8 cellular contexts compared by ENCODE assay signal in genomic region chr2:27428213-27428977, GRCh38. TPM values are rescaled to one million over a fixed set of nuclear protein-coding genes. Genes with fewer than 3 reads are reported as not detected.
DNase-seq lines count a peak whose midpoint lies in the region; ATAC-seq, FAIRE-seq and TF ChIP-seq lines count a peak whose summit lies in the region.

NRBP1 (plus strand) TSS chr2:27428631; CDS start chr2:27433274, 4,643 bp downstream.

- H3K79me2 ChIP-seq in OCI-LY7 (ENCODE audit: insufficient read depth, low read depth, low read length) (peaks cover 35% of the 10 kb centered on the region), endothelial cell of umbilical vein (ENCODE audit: control insufficient read depth, insufficient read depth, low read length) (peaks cover 39% of the 10 kb centered on the region)

- intact Hi-C loops in OCI-LY7 (cut with micrococcal nuclease; ENCODE audit: unreplicated experiment) (loop anchor here (1.0 to 2.0 kb wide), 2 partner anchors 19 to 200 kb away; partner anchors contain the start of genes CCDC121, GPN1 and PPM1G), endothelial cell of umbilical vein (cut with micrococcal nuclease) (loop anchor here (1.0 to 5.0 kb wide), 6 partner anchors 19 to 200 kb away; partner anchors contain the start of genes GTF3C2, IFT172, PPM1G and ZNF512)

- FAIRE-seq in endothelial cell of umbilical vein (lab: Jason Lieb, UNC) = peak; percentile 94

- CTCF ChIA-PET in OCI-LY7 (lab: Charles Lee; ENCODE audit: unreplicated experiment) = interaction anchor here (0.8 kb wide), 1 partner anchor 58 kb away, joined by 3 read pairs; the partner anchor contains the start of genes EIF2B4 and SNX17
- CTCF ChIA-PET in endothelial cell of umbilical vein (lab: Charles Lee) = interaction anchor here (0.6 to 4.9 kb wide), 9 partner anchors 14 to 254 kb away, joined by 3 to 75 read pairs (median 3); partner anchors contain the start of genes PPM1G, SLC4A1AP, SUPT7L and ZNF513

- POLR2A ChIA-PET in OCI-LY7 (lab: Charles Lee) (interaction anchor here (0.6 to 2.8 kb wide), 10 partner anchors 11 to 235 kb away, joined by 3 to 24 read pairs (median 4); partner anchors contain the start of genes PPM1G, SLC30A3, SLC4A1AP and SUPT7L), endothelial cell of umbilical vein (lab: Charles Lee) (interaction anchor here (0.6 to 2.6 kb wide), 2 partner anchors 19 to 108 kb away, joined by 5 to 18 read pairs; partner anchors contain the start of gene PPM1G)

- H3K4me2 ChIP-seq in OCI-LY7 (ENCODE audit: low read length) = peak within 1 kb of the TSS; percentile 97
- peak within 1 kb of the TSS; percentile 98 for H3K4me2 ChIP-seq in endothelial cell of umbilical vein (ENCODE audit: insufficient read depth, low read length)

- TF ChIP-seq POLR2A in endothelial cell of umbilical vein (IDR thresholded peaks at IDR 0.05; ENCODE audit: low read depth, low read length) = peak; percentile 84

- peak within 1 kb of the TSS; percentile 97 for H3K9ac ChIP-seq in endothelial cell of umbilical vein (replicated peaks; ENCODE audit: extremely low read depth, insufficient read depth, low read length)

- TF ChIP-seq CTCF in OCI-LY7 (conservative IDR thresholded peaks at IDR 0.05; ENCODE audit: low read length) (peak; percentile 66), endothelial cell of umbilical vein (IDR thresholded peaks at IDR 0.05; ENCODE audit: extremely low read depth in 1 of 2, insufficient read depth in 1 of 2, low read depth in 1 of 2, low read length in 2 of 2) (no peak)

- no peaks in the 10 kb centered on the region for H3K27me3 ChIP-seq in endothelial cell of umbilical vein (ENCODE audit: control insufficient read depth in 2 of 2, insufficient read depth in 2 of 2, low read length in 2 of 2)

- no peaks in the 10 kb centered on the region for H3K9me3 ChIP-seq in OCI-LY7 (ENCODE audit: low read length)
- no peaks in the 10 kb centered on the region for H3K9me3 ChIP-seq in endothelial cell of umbilical vein (replicated peaks; ENCODE audit: control insufficient read depth, insufficient read depth, low read length)

- peak within 1 kb of the TSS; percentile 76 for H3K27ac ChIP-seq in OCI-LY7 (ENCODE audit: low read depth, low read length, poor library complexity, severe bottlenecking)
- peak within 1 kb of the TSS; percentile 86 for H3K27ac ChIP-seq in endothelial cell of umbilical vein (ENCODE audit: insufficient read depth, low read depth, low read length)

- H3K4me3 ChIP-seq in OCI-LY7 (ENCODE audit: low read depth, low read length, poor library complexity, severe bottlenecking) (peak within 1 kb of the TSS; percentile 86), endothelial cell of umbilical vein (replicated peaks in 1 of 3; ENCODE audit: insufficient read depth in 1 of 3, low read depth in 1 of 3, low read length in 3 of 3) (peak within 1 kb of the TSS; percentile 68 to 93 (median 86))

- BruUV-seq in OCI-LY7 (replicated peaks; lab: Mats Ljungman, UMichigan) (no TSS peak), endothelial cell of umbilical vein (replicated peaks; lab: Mats Ljungman, UMichigan) (no TSS peak)

- H2AFZ ChIP-seq in OCI-LY7 (ENCODE audit: low read length) (peak within 1 kb of the TSS; percentile 61), endothelial cell of umbilical vein (ENCODE audit: low read depth, low read length) (peak within 1 kb of the TSS; percentile 99)

- peak; percentile 88 for ATAC-seq in GM21515 (IDR thresholded peaks at IDR 0.05; ENCODE audit: unreplicated experiment)

- H3K9me1 ChIP-seq in endothelial cell of umbilical vein (replicated peaks; ENCODE audit: control insufficient read depth, extremely low read depth, insufficient read depth, low read length) = no peaks in the 10 kb centered on the region

- no peaks in the 10 kb centered on the region for H3K9me2 ChIP-seq in OCI-LY7 (ENCODE audit: insufficient read depth, low read length)

- H3K36me3 ChIP-seq in OCI-LY7 (ENCODE audit: insufficient read depth, low read length) = peaks cover 6% of the 10 kb centered on the region; the same call in 1 of the 2 replicates
- peaks cover 3 to 4% of the 10 kb centered on the region in 2 experiments for H3K36me3 ChIP-seq in endothelial cell of umbilical vein (ENCODE audit: control insufficient read depth in 2 of 2, extremely low read depth in 1 of 2, insufficient read depth in 2 of 2, low read length in 2 of 2)

- dilution Hi-C loops in endothelial cell of umbilical vein (cut with MboI; ENCODE audit: extremely low pct_ligation_motif_present, low sequenced_read_pairs) = no loop called here

- DNase-seq in DMS 273 (lab: John Stamatoyannopoulos, UW; ENCODE audit: unreplicated experiment) = peak; percentile 98
- DNase-seq in HuH-7 (ENCODE audit: low spot score) = peak; percentile 91
- peak; percentile 96 for DNase-seq in OCI-LY7 (ENCODE audit: low spot score)
- peak; percentile 88 for DNase-seq in activated T-cell treated with anti-CD3 and anti-CD28 coated beads for 1 hour (ENCODE audit: low read depth)
- peak; percentile 89 for DNase-seq in endothelial cell of umbilical vein (ENCODE audit: low read depth, low spot score)
- DNase-seq in middle frontal gyrus (ENCODE audit: extremely low spot score, low spot score) = peak; percentile 90
- peak; percentile 81 to 86 for DNase-seq in stimulated activated CD8-positive, alpha-beta memory T cell treated with anti-CD3 and anti-CD28 coated beads, Interleukin-2, amount 100 ng/mL, for 1 hour (ENCODE audit: low read depth in 2 of 2)

- H3K4me1 ChIP-seq in OCI-LY7 (ENCODE audit: insufficient read depth, low read length, poor library complexity, severe bottlenecking) (peaks cover 21% of the 10 kb centered on the region), endothelial cell of umbilical vein (ENCODE audit: control insufficient read depth, extremely low read depth, insufficient read depth, low read length) (peaks cover 26% of the 10 kb centered on the region)

- peaks cover 11% of the 10 kb centered on the region for H4K20me1 ChIP-seq in OCI-LY7 (ENCODE audit: insufficient read depth, low read length)
- no peaks in the 10 kb centered on the region for H4K20me1 ChIP-seq in endothelial cell of umbilical vein (replicated peaks; ENCODE audit: control insufficient read depth, extremely low read depth, insufficient read depth, low read length)

TF ChIP-seq in endothelial cell of umbilical vein, 7 proteins besides CTCF, POLR2A, EP300 and RAD21:
- TF ChIP-seq MAX (IDR thresholded peaks at IDR 0.05; ENCODE audit: insufficient read depth, insufficient read length) = no peak
- TF ChIP-seq POLR2AphosphoS5 (IDR thresholded peaks at IDR 0.05; ENCODE audit: insufficient read depth, low read depth, low read length) = peak; percentile 86
- TF ChIP-seq FOS (IDR thresholded peaks at IDR 0.05; ENCODE audit: borderline replicate concordance, insufficient read depth, low read length) = peak; percentile 63
- no peak for TF ChIP-seq EZH2 (IDR thresholded peaks at IDR 0.05; ENCODE audit: borderline replicate concordance, low read depth, low read length, severe bottlenecking)
- TF ChIP-seq GATA2 (IDR thresholded peaks at IDR 0.05; ENCODE audit: insufficient read depth, insufficient read length, low read depth, low read length) = no peak
- TF ChIP-seq JUN (IDR thresholded peaks at IDR 0.05; ENCODE audit: borderline replicate concordance, insufficient read depth, insufficient read length, low read depth) = no peak
- no peak for TF ChIP-seq MYC (IDR thresholded peaks at IDR 0.05; ENCODE audit: low read depth, low read length)

RNA-seq across cellular contexts. Expression of gene NRBP1, which starts in this region (rescaled TPM):
- total RNA-seq in OCI-LY7 (2014; rRNA removed; shearing (Covaris generic)) = 27.9 and 28.5 TPM in 2 replicates
- total RNA-seq in OCI-LY7 (2022) (46.0 and 48.5 TPM in 2 replicates), endothelial cell of umbilical vein (118 and 130 TPM in 2 replicates)
- polyA plus RNA-seq in endothelial cell of umbilical vein = 169 and 190 TPM in 2 replicates
- polyA plus RNA-seq in endothelial cell of umbilical vein (2011; cell fraction: cytosol; rRNA removed) = 178 and 187 TPM in 2 replicates
- 168 and 193 TPM in 2 replicates for polyA plus RNA-seq in endothelial cell of umbilical vein (2011; cell fraction: nucleus; rRNA removed)
- 133 and 138 TPM in 2 replicates for polyA plus RNA-seq in endothelial cell of umbilical vein (2012)
- 194 and 209 TPM in 2 replicates for polyA minus RNA-seq in endothelial cell of umbilical vein
- polyA minus RNA-seq in endothelial cell of umbilical vein (2011; cell fraction: cytosol; rRNA and poly(A)+ RNA removed) = 44.5 TPM
- 61.3 and 91.1 TPM in 2 replicates for polyA minus RNA-seq in endothelial cell of umbilical vein (2011; cell fraction: nucleus; rRNA and poly(A)+ RNA removed)

Comparison
In these comparisons a context has a peak if more than half of its experiments do, and no peak if none do; other contexts are left out.
1. Peak in every context shown above with its lines: DNase-seq, ATAC-seq, H3K4me3 ChIP-seq and H3K27ac ChIP-seq.